Comparison of ENCODE assay signal across 1 cellular context in the genomic region with DNA sequence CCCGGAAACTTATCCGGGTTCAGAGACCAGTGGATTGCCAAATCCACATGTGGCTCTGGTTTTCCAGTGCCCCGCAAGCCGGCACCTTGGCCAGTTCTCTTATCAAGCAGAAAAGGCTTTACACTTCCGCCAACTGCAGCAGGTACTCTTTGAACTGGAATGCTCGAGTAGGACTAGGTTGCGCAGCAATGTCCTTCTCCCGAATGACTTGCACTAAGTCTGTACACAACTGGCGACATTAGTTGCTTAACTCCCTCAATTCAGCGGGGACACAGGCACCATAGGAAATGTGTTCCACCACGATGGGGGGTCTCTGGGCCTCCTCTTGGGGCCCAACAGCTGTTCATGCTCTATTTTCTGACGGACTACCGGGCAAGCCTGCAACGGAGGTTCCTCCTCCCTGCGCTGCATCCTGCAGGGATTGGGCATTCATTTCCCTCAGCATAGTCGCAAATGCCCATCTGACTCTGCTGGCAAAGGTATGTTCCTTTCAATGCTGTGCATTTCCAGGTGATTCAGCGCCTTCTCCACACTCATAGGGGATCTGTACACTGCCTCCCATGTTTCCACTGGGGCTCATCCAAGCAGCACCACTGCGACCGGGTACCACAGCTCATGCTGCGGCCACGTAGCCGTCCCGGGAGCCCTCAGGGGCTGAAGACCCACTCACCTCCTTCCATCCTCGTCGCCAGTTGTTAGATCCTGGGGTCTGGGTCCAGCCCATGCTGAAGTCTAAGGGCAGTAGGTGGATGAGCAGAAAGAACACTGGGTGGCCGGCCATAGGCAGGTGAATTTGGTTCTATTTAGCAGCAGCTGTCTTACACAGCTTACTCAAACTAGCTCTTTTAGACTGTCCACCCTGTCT.
TF ChIP-seq lines count a peak whose summit lies in the region.

No MANE protein-coding gene starts in this region.

TF ChIP-seq in H1, 55 proteins besides CTCF, POLR2A, EP300 and RAD21:
- TF ChIP-seq, protein P1, sequence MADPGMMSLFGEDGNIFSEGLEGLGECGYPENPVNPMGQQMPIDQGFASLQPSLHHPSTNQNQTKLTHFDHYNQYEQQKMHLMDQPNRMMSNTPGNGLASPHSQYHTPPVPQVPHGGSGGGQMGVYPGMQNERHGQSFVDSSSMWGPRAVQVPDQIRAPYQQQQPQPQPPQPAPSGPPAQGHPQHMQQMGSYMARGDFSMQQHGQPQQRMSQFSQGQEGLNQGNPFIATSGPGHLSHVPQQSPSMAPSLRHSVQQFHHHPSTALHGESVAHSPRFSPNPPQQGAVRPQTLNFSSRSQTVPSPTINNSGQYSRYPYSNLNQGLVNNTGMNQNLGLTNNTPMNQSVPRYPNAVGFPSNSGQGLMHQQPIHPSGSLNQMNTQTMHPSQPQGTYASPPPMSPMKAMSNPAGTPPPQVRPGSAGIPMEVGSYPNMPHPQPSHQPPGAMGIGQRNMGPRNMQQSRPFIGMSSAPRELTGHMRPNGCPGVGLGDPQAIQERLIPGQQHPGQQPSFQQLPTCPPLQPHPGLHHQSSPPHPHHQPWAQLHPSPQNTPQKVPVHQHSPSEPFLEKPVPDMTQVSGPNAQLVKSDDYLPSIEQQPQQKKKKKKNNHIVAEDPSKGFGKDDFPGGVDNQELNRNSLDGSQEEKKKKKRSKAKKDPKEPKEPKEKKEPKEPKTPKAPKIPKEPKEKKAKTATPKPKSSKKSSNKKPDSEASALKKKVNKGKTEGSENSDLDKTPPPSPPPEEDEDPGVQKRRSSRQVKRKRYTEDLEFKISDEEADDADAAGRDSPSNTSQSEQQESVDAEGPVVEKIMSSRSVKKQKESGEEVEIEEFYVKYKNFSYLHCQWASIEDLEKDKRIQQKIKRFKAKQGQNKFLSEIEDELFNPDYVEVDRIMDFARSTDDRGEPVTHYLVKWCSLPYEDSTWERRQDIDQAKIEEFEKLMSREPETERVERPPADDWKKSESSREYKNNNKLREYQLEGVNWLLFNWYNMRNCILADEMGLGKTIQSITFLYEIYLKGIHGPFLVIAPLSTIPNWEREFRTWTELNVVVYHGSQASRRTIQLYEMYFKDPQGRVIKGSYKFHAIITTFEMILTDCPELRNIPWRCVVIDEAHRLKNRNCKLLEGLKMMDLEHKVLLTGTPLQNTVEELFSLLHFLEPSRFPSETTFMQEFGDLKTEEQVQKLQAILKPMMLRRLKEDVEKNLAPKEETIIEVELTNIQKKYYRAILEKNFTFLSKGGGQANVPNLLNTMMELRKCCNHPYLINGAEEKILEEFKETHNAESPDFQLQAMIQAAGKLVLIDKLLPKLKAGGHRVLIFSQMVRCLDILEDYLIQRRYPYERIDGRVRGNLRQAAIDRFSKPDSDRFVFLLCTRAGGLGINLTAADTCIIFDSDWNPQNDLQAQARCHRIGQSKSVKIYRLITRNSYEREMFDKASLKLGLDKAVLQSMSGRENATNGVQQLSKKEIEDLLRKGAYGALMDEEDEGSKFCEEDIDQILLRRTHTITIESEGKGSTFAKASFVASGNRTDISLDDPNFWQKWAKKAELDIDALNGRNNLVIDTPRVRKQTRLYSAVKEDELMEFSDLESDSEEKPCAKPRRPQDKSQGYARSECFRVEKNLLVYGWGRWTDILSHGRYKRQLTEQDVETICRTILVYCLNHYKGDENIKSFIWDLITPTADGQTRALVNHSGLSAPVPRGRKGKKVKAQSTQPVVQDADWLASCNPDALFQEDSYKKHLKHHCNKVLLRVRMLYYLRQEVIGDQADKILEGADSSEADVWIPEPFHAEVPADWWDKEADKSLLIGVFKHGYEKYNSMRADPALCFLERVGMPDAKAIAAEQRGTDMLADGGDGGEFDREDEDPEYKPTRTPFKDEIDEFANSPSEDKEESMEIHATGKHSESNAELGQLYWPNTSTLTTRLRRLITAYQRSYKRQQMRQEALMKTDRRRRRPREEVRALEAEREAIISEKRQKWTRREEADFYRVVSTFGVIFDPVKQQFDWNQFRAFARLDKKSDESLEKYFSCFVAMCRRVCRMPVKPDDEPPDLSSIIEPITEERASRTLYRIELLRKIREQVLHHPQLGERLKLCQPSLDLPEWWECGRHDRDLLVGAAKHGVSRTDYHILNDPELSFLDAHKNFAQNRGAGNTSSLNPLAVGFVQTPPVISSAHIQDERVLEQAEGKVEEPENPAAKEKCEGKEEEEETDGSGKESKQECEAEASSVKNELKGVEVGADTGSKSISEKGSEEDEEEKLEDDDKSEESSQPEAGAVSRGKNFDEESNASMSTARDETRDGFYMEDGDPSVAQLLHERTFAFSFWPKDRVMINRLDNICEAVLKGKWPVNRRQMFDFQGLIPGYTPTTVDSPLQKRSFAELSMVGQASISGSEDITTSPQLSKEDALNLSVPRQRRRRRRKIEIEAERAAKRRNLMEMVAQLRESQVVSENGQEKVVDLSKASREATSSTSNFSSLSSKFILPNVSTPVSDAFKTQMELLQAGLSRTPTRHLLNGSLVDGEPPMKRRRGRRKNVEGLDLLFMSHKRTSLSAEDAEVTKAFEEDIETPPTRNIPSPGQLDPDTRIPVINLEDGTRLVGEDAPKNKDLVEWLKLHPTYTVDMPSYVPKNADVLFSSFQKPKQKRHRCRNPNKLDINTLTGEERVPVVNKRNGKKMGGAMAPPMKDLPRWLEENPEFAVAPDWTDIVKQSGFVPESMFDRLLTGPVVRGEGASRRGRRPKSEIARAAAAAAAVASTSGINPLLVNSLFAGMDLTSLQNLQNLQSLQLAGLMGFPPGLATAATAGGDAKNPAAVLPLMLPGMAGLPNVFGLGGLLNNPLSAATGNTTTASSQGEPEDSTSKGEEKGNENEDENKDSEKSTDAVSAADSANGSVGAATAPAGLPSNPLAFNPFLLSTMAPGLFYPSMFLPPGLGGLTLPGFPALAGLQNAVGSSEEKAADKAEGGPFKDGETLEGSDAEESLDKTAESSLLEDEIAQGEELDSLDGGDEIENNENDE (IDR thresholded peaks at IDR 0.05; ENCODE audit: insufficient replicate concordance, low read length), result no peak
- TF ChIP-seq, protein P2, sequence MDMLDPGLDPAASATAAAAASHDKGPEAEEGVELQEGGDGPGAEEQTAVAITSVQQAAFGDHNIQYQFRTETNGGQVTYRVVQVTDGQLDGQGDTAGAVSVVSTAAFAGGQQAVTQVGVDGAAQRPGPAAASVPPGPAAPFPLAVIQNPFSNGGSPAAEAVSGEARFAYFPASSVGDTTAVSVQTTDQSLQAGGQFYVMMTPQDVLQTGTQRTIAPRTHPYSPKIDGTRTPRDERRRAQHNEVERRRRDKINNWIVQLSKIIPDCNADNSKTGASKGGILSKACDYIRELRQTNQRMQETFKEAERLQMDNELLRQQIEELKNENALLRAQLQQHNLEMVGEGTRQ (IDR thresholded peaks at IDR 0.05; ENCODE audit: low read length), result no peak
- TF ChIP-seq POU5F1 (IDR thresholded peaks at IDR 0.05; ENCODE audit: low read depth, low read length), result no peak
- TF ChIP-seq BCL11A (IDR thresholded peaks at IDR 0.05; ENCODE audit: low read depth in 2 of 2, low read length in 2 of 2), result no peak
- no peak for TF ChIP-seq CREB1 (IDR thresholded peaks at IDR 0.05)
- TF ChIP-seq KDM5A (IDR thresholded peaks at IDR 0.05; ENCODE audit: low read length), result no peak
- TF ChIP-seq KDM4A (IDR thresholded peaks at IDR 0.05; ENCODE audit: low read depth, low read length, severe bottlenecking), result no peak
- TF ChIP-seq FOSL1 (IDR thresholded peaks at IDR 0.05; ENCODE audit: insufficient read depth, low read depth, low read length), result no peak
- TF ChIP-seq POLR2AphosphoS5 (IDR thresholded peaks at IDR 0.05; ENCODE audit: low read depth, low read length), result no peak
- TF ChIP-seq CTBP2 (IDR thresholded peaks at IDR 0.05; ENCODE audit: borderline replicate concordance, insufficient read depth, insufficient read length, low read length), result no peak
- TF ChIP-seq NRF1 (IDR thresholded peaks at IDR 0.05; ENCODE audit: low read depth, low read length), result no peak
- no peak for TF ChIP-seq CHD1 (IDR thresholded peaks at IDR 0.05; ENCODE audit: low read depth, low read length)
